17 cellular contexts compared by ENCODE assay signal in genomic region chr16:51839697-51840462, GRCh38.
DNase-seq lines count a peak whose midpoint lies in the region; ATAC-seq, FAIRE-seq and TF ChIP-seq lines count a peak whose summit lies in the region.
"Had no signal": no experiment of that assay in that cellular context is flagged by ENCODE, and none has a peak within 500 bp of the region (broad histone marks: within the 10 kb centered on the region; RNA-seq: fewer than 3 reads in every experiment).

No MANE protein-coding gene starts in this region.

- WGBS in HepG2 (ENCODE audit: low lambda C conversion rate) = 0% methylated on average over 1 of the region's 1 CpG
- WGBS in right lobe of liver (ENCODE audit: insufficient coverage, low coverage, low lambda C conversion rate, missing lambda C conversion rate) = 27% methylated on average over 1 of the region's 1 CpG

- no peak for TF ChIP-seq CTCF in HepG2 (CRISPR knock-in tag; IDR thresholded peaks at IDR 0.05)
- TF ChIP-seq CTCF in right lobe of liver (IDR thresholded peaks at IDR 0.05) = no peak

- ATAC-seq in HepG2 = no peak
- no peak for ATAC-seq in right lobe of liver
- ATAC-seq in GM21576 (IDR thresholded peaks at IDR 0.05; ENCODE audit: unreplicated experiment) = no peak
- ATAC-seq: natural killer cell treated with Interleukin-12 subunit alpha and Interleukin-12 subunit beta and Interleukin-15 and Interleukin-18, amount 100 ng/mL, for 72 hours had no signal

- FAIRE-seq in HepG2 (lab: Jason Lieb, UNC) = no peak

- TF ChIP-seq EP300 in HepG2 (IDR thresholded peaks at IDR 0.05; ENCODE audit: low read depth in 2 of 2, low read length in 2 of 2) = no peak
- no peak for TF ChIP-seq EP300 in HepG2 (CRISPR knock-in tag; IDR thresholded peaks at IDR 0.05; ENCODE audit: borderline replicate concordance)

- POLR2A ChIA-PET in HepG2 (lab: Yijun Ruan, JAX) = no interaction called here

- in situ Hi-C loops in HepG2 (cut with HindIII; ENCODE audit: extremely low pct_ligation_motif_present, low pct_unique_long_range_greater_than_20kb) = no loop called here

- DNase-seq in HepG2 (ENCODE audit: low spot score) (peak; percentile 15), right lobe of liver (no peak), SJCRH30 (peak; percentile 93 to 95), glomerular visceral epithelial cell (ENCODE audit: extremely low spot score) (peak; percentile 38), NOMO-1 treated with dmso at 0.1 percent for 144 hours (lab: John Stamatoyannopoulos, UW; ENCODE audit: unreplicated experiment) (no peak), dermis blood vessel endothelial cell (no peak), GF-D8 (lab: John Stamatoyannopoulos, UW) (no peak)
- DNase-seq: activated CD4-positive, alpha-beta T cell treated with anti-CD3 and anti-CD28 coated beads, Interleukin-2, amount 10 ng/mL, durations not matched to agents 24 days and 14 days; activated T-cell treated with anti-CD3 and anti-CD28 coated beads, Interleukin-2, amount 50 U/mL, for 1 hour; hippocampal formation; NCI-H146; NCI-H446 treated with DMSO at 0.1 percent for 48 hours; retina; stimulated activated CD4-positive, alpha-beta T cell treated with anti-CD3 and anti-CD28 coated beads, Interleukin-2, amount 100 ng/mL, for 48 hours; upper lobe of left lung had no signal

- no peak for TF ChIP-seq RAD21 in HepG2 (CRISPR knock-in tag; IDR thresholded peaks at IDR 0.05)

- H3K4me2 ChIP-seq in HepG2 (ENCODE audit: low read depth, low read length) = no peak overlapping the region

- CTCF ChIA-PET in HepG2 (lab: Yijun Ruan, JAX; ENCODE audit: low intra/inter-chr PET ratio, low total read pairs) = no interaction called here

- H4K20me1 ChIP-seq in HepG2 (ENCODE audit: insufficient read depth, low read length) = no peaks in the 10 kb centered on the region

- H2AFZ ChIP-seq in HepG2 (ENCODE audit: low read length) = no peak overlapping the region

- H3K4me1 ChIP-seq in HepG2 (ENCODE audit: insufficient read depth, low read length) (no peaks in the 10 kb centered on the region), right lobe of liver (no peaks in the 10 kb centered on the region), SJCRH30 (peaks cover 44% of the 10 kb centered on the region)
- H3K4me1 ChIP-seq: upper lobe of left lung had no signal

- BruUV-seq in HepG2 (replicated peaks; lab: Mats Ljungman, UMichigan) = no TSS peak

- intact Hi-C loops in HepG2 (cut with micrococcal nuclease; ENCODE audit: unreplicated experiment) (no loop called here), right lobe of liver (cut with DNase I) (loop anchor here in 1 of 2 donors (10.0 kb wide), 1 partner anchor 125 kb away; no protein-coding TSS in a partner anchor)

- H3K9ac ChIP-seq in HepG2 (ENCODE audit: insufficient read depth, low read depth, low read length) = no peak overlapping the region

- no peaks in the 10 kb centered on the region for H3K79me2 ChIP-seq in HepG2 (ENCODE audit: insufficient read depth, low read length)

- no peaks in the 10 kb centered on the region for H3K9me3 ChIP-seq in HepG2 (ENCODE audit: low read length)
- H3K9me3 ChIP-seq in right lobe of liver = no peaks in the 10 kb centered on the region
- peaks cover 7% of the 10 kb centered on the region for H3K9me3 ChIP-seq in SJCRH30 (replicated peaks)
- H3K9me3 ChIP-seq: upper lobe of left lung had no signal

- H3K27ac ChIP-seq in HepG2 (ENCODE audit: extremely low read length, insufficient read depth, low read length) (no peak overlapping the region), right lobe of liver (no peak overlapping the region), SJCRH30 (peak overlapping the region; percentile 89)
- H3K27ac ChIP-seq: upper lobe of left lung had no signal

- H3K4me3 ChIP-seq in HepG2 (replicated peaks in 1 of 3; ENCODE audit: insufficient read depth in 1 of 3, low read depth in 2 of 3, low read length in 3 of 3) = no peak overlapping the region
- H3K4me3 ChIP-seq in right lobe of liver = no peak overlapping the region
- H3K4me3 ChIP-seq in SJCRH30 = no peak overlapping the region
- H3K4me3 ChIP-seq: upper lobe of left lung had no signal

- H3K27me3 ChIP-seq in HepG2 (ENCODE audit: control insufficient read depth in 1 of 2, insufficient read depth in 2 of 2, low read length in 2 of 2) = no peaks in the 10 kb centered on the region
- no peaks in the 10 kb centered on the region for H3K27me3 ChIP-seq in right lobe of liver
- no peaks in the 10 kb centered on the region for H3K27me3 ChIP-seq in SJCRH30
- H3K27me3 ChIP-seq: upper lobe of left lung had no signal

- TF ChIP-seq POLR2A in HepG2 (IDR thresholded peaks at IDR 0.05; ENCODE audit: insufficient read depth in 1 of 2, low read depth in 2 of 2, low read length in 2 of 2) (no peak), right lobe of liver (IDR thresholded peaks at IDR 0.05) (no peak)

- H3K36me3 ChIP-seq in HepG2 (replicated peaks in 1 of 2; ENCODE audit: control insufficient read depth in 1 of 2, insufficient read depth in 2 of 2, low read length in 2 of 2) (no peaks in the 10 kb centered on the region), right lobe of liver (no peaks in the 10 kb centered on the region), SJCRH30 (no peaks in the 10 kb centered on the region)
- H3K36me3 ChIP-seq: upper lobe of left lung had no signal

TF ChIP-seq in HepG2, 621 proteins besides CTCF, POLR2A, EP300 and RAD21:
- TF ChIP-seq PRDM15 (CRISPR knock-in tag; IDR thresholded peaks at IDR 0.05) = peak; percentile 59; the same call in 1 of the 2 replicates
- TF ChIP-seq FOXK2 (IDR thresholded peaks at IDR 0.05) = 0 out of 2 replicates have a peak, but pooled peaks have one; percentile 14
- no peak for TF ChIP-seq WIZ (CRISPR knock-in tag; IDR thresholded peaks at IDR 0.05)
- no peak for TF ChIP-seq ZBTB7A (CRISPR knock-in tag; IDR thresholded peaks at IDR 0.05)
- no peak for TF ChIP-seq ZSCAN29 (CRISPR knock-in tag; conservative IDR thresholded peaks at IDR 0.05)
TF ChIP-seq in HepG2: peak in this region for 2.

Comparison
In these comparisons a context has a peak if more than half of its experiments do, and no peak if none do; other contexts are left out.
1. DNase-seq: peak in HepG2 (single experiment), SJCRH30 (2 of 2) and glomerular visceral epithelial cell (single experiment); none in right lobe of liver (0 of 3), NOMO-1 treated with dmso at 0.1 percent for 144 hours (single experiment), dermis blood vessel endothelial cell (single experiment) and GF-D8 (single experiment).